ENCODE assay signal across 8 cellular contexts in the genomic region with DNA sequence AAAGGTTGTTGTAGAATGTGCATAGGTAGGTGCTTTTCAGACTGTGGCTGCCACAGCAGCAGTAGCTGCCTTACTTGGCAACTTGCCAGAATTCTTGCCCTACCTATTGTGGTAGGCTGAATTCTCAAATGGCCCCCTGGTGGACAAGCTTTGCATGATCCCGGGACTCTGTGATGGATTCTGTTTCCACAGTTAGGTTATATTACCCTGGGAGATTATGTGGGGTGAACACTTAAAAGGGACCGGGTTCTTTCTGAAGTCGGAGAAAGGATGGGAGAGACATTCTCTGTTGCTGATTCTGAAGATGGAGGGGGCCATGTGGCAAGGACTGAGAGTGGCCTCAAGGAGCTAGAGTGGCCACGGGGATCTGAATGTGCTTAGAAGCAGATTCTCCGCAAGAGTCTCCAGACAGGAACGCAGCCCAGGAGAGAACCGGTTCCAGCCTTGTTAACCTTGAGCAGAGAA. TPM values are rescaled to one million over a fixed set of nuclear protein-coding genes. Genes with fewer than 3 reads are reported as not detected.
DNase-seq lines count a peak whose midpoint lies in the region; ATAC-seq and TF ChIP-seq lines count a peak whose summit lies in the region.

No MANE protein-coding gene starts in this region.

- TF ChIP-seq CTCF in OCI-LY3 (IDR thresholded peaks at IDR 0.05; ENCODE audit: low read depth, low read length) (peak; percentile 19), right atrium auricular region (IDR thresholded peaks at IDR 0.05) (peak; percentile 33 to 66)

- H3K9ac ChIP-seq in OCI-LY3 (ENCODE audit: low read length) = no peak overlapping the region

- H3K9me3 ChIP-seq in HAP-1 (no peaks in the 10 kb centered on the region), OCI-LY3 (ENCODE audit: insufficient read depth, low read length) (no peaks in the 10 kb centered on the region), right atrium auricular region (no peaks in the 10 kb centered on the region)

- CTCF ChIA-PET in activated naive CD4-positive, alpha-beta T cell treated with anti-CD3 and anti-CD28 coated beads for 36 hours (lab: Charles Lee) = interaction anchor here (0.6 kb wide), 1 partner anchor 273 kb away, joined by 3 read pairs; no protein-coding TSS in a partner anchor

- peaks cover 6% of the 10 kb centered on the region for H3K4me1 Mint-ChIP-seq in activated naive CD4-positive, alpha-beta T cell treated with anti-CD3 and anti-CD28 coated beads for 36 hours (ENCODE audit: low read depth)

- H3K79me2 ChIP-seq in OCI-LY3 (ENCODE audit: low read length) = no peaks in the 10 kb centered on the region

- DNase-seq in CD1c-positive myeloid dendritic cell (ENCODE audit: extremely low spot score) (peak; percentile 70), HAP-1 (ENCODE audit: low spot score in 2 of 2) (peak; percentile 71 to 87), right atrium auricular region (ENCODE audit: low spot score) (no peak)
- DNase-seq in activated naive CD4-positive, alpha-beta T cell treated with anti-CD3 and anti-CD28 coated beads for 36 hours = peak; percentile 35
- peak; percentile 33 for DNase-seq in stimulated activated CD4-positive, alpha-beta T cell treated with anti-CD3 and anti-CD28 coated beads, Interleukin-12 subunit alpha, Interleukin-12 subunit beta, amount 100 ng/mL, for 4 hours

- intact Hi-C loops in activated naive CD4-positive, alpha-beta T cell treated with anti-CD3 and anti-CD28 coated beads for 36 hours (cut with micrococcal nuclease) = no loop called here

- no peaks in the 10 kb centered on the region for H3K4me1 ChIP-seq in HAP-1
- peaks cover 28% of the 10 kb centered on the region for H3K4me1 ChIP-seq in OCI-LY3 (ENCODE audit: low read length)
- H3K4me1 ChIP-seq in right atrium auricular region = peaks cover 0 to 38% of the 10 kb centered on the region in 2 donors

- no peaks in the 10 kb centered on the region for H3K27me3 ChIP-seq in HAP-1 (ENCODE audit: low read depth)
- no peaks in the 10 kb centered on the region for H3K27me3 ChIP-seq in OCI-LY3 (ENCODE audit: low read depth, low read length)
- no peaks in the 10 kb centered on the region for H3K27me3 ChIP-seq in right atrium auricular region

- in situ Hi-C loops in HAP-1 (cut with MboI; ENCODE audit: low sequenced_read_pairs) = loop anchor here (5.0 kb wide), 1 partner anchor 48 kb away; no protein-coding TSS in a partner anchor

- no peak overlapping the region for H3K27ac Mint-ChIP-seq in activated naive CD4-positive, alpha-beta T cell treated with anti-CD3 and anti-CD28 coated beads for 36 hours

- H3K9me3 Mint-ChIP-seq in activated naive CD4-positive, alpha-beta T cell treated with anti-CD3 and anti-CD28 coated beads for 36 hours = peaks cover 3% of the 10 kb centered on the region

- H3K27me3 Mint-ChIP-seq in activated naive CD4-positive, alpha-beta T cell treated with anti-CD3 and anti-CD28 coated beads for 36 hours (ENCODE audit: low read depth) = no peaks in the 10 kb centered on the region

- H3K27ac ChIP-seq in OCI-LY3 (ENCODE audit: low read length) = no peak overlapping the region
- peak overlapping the region; percentile 58 to 81 for H3K27ac ChIP-seq in right atrium auricular region

- no peak overlapping the region for H2AFZ ChIP-seq in OCI-LY3 (ENCODE audit: low read depth, low read length)

- no peak overlapping the region for H3K4me2 ChIP-seq in OCI-LY3 (ENCODE audit: low read length)

- H3K4me3 Mint-ChIP-seq in activated naive CD4-positive, alpha-beta T cell treated with anti-CD3 and anti-CD28 coated beads for 36 hours = no peak overlapping the region

- H3K36me3 ChIP-seq in HAP-1 (replicated peaks) (no peaks in the 10 kb centered on the region), OCI-LY3 (replicated peaks; ENCODE audit: low read depth, low read length) (peaks cover 2% of the 10 kb centered on the region), right atrium auricular region (no peaks in the 10 kb centered on the region)

- no peak for ATAC-seq in HG03520 (IDR thresholded peaks at IDR 0.05; ENCODE audit: unreplicated experiment)
- ATAC-seq in HG03097 (IDR thresholded peaks at IDR 0.05; ENCODE audit: low FRiP score, unreplicated experiment) = no peak

- peaks cover 3% of the 10 kb centered on the region for H3K36me3 Mint-ChIP-seq in activated naive CD4-positive, alpha-beta T cell treated with anti-CD3 and anti-CD28 coated beads for 36 hours (ENCODE audit: low read depth)

- H3K4me3 ChIP-seq in HAP-1 (no peak overlapping the region), OCI-LY3 (ENCODE audit: low read length) (no peak overlapping the region), right atrium auricular region (no peak overlapping the region)

- no peaks in the 10 kb centered on the region for H4K20me1 ChIP-seq in OCI-LY3 (ENCODE audit: insufficient read depth, low read length)

RNA-seq across cellular contexts. Expression of gene KCNE1, which starts 32.1 kb away (rescaled TPM):
- total RNA-seq in activated naive CD4-positive, alpha-beta T cell treated with anti-CD3 and anti-CD28 coated beads for 36 hours = not detected
- total RNA-seq in right atrium auricular region = 1 to 10 TPM in 1 of 2 donors, under 1 TPM in 1; 0.78 to 3.8 TPM
